In genomic region chr7:121178869-121179497, GRCh38 we compare ENCODE assay signal across 12 cellular contexts.
DNase-seq lines count a peak whose midpoint lies in the region; ATAC-seq and FAIRE-seq lines count a peak whose summit lies in the region.
"Had no signal": no experiment of that assay in that cellular context is flagged by ENCODE, and none has a peak within 500 bp of the region (broad histone marks: within the 10 kb centered on the region; RNA-seq: fewer than 3 reads in every experiment).

No MANE protein-coding gene starts in this region.

- peak; percentile 78 for FAIRE-seq in GM18507 (lab: Jason Lieb, UNC)
- FAIRE-seq: endothelial cell of umbilical vein had no signal

- H3K9me3 ChIP-seq in effector memory CD4-positive, alpha-beta T cell (ENCODE audit: control insufficient read depth, low read length): no peaks in the 10 kb centered on the region

- no peak overlapping the region for H3K27ac ChIP-seq in effector memory CD4-positive, alpha-beta T cell (ENCODE audit: insufficient read depth, low read length, poor library complexity, severe bottlenecking)

- no peak overlapping the region for H3K4me3 ChIP-seq in effector memory CD4-positive, alpha-beta T cell (ENCODE audit: insufficient read depth, low read depth, low read length, poor library complexity, severe bottlenecking)

- peak overlapping the region; percentile 13 for H3K27ac Mint-ChIP-seq in activated naive CD8-positive, alpha-beta T cell treated with anti-CD3 and anti-CD28 coated beads for 36 hours
- H3K27ac Mint-ChIP-seq: CD4-positive, alpha-beta T cell; T-helper 1 cell treated with Interleukin-12 subunit alpha and Interleukin-12 subunit beta and Interleukin-4 antibody, amounts not matched to agents 30 μg/mL and 1 μg/mL, for 36 hours had no signal

- H3K4me3 Mint-ChIP-seq in activated naive CD8-positive, alpha-beta T cell treated with anti-CD3 and anti-CD28 coated beads for 36 hours: no peak overlapping the region
- H3K4me3 Mint-ChIP-seq: CD4-positive, alpha-beta T cell; T-helper 1 cell treated with Interleukin-12 subunit alpha and Interleukin-12 subunit beta and Interleukin-4 antibody, amounts not matched to agents 30 μg/mL and 1 μg/mL, for 36 hours had no signal

- no peaks in the 10 kb centered on the region for H3K36me3 ChIP-seq in effector memory CD4-positive, alpha-beta T cell (ENCODE audit: control insufficient read depth, insufficient read depth, low read length)

- peaks cover 4% of the 10 kb centered on the region for H3K4me1 Mint-ChIP-seq in activated naive CD8-positive, alpha-beta T cell treated with anti-CD3 and anti-CD28 coated beads for 36 hours

- no peaks in the 10 kb centered on the region for H3K27me3 ChIP-seq in effector memory CD4-positive, alpha-beta T cell (replicated peaks; ENCODE audit: control insufficient read depth, insufficient read depth, low read length, poor library complexity, severe bottlenecking)

- ATAC-seq in GM21381 (IDR thresholded peaks at IDR 0.05; ENCODE audit: unreplicated experiment): peak; percentile 51
- peak; percentile 39 for ATAC-seq in HG03066 (IDR thresholded peaks at IDR 0.05; ENCODE audit: low read depth, unreplicated experiment)

- H3K27me3 Mint-ChIP-seq in activated naive CD8-positive, alpha-beta T cell treated with anti-CD3 and anti-CD28 coated beads for 36 hours: peaks cover 36% of the 10 kb centered on the region

- H3K36me3 Mint-ChIP-seq in activated naive CD8-positive, alpha-beta T cell treated with anti-CD3 and anti-CD28 coated beads for 36 hours: no peaks in the 10 kb centered on the region

- DNase-seq in GM18507 (ENCODE audit: extremely low spot score, insufficient read length, low read depth) (no peak), SK-N-DZ (ENCODE audit: low spot score) (no peak), superior temporal gyrus (ENCODE audit: extremely low spot score) (no peak)
- DNase-seq in activated naive CD8-positive, alpha-beta T cell treated with anti-CD3 and anti-CD28 coated beads for 36 hours: no peak
- DNase-seq in effector memory CD4-positive, alpha-beta T cell: no peak
- DNase-seq in activated T-cell treated with anti-CD3 and anti-CD28 coated beads, Interleukin-2, amount 50 U/mL, for 1 hour: no peak
- DNase-seq: CD4-positive, alpha-beta T cell; NCI-H526 treated with DMSO at 0.1 percent for 48 hours had no signal

- no peaks in the 10 kb centered on the region for H3K9me3 Mint-ChIP-seq in activated naive CD8-positive, alpha-beta T cell treated with anti-CD3 and anti-CD28 coated beads for 36 hours
- H3K9me3 Mint-ChIP-seq: CD4-positive, alpha-beta T cell; T-helper 1 cell treated with Interleukin-12 subunit alpha and Interleukin-12 subunit beta and Interleukin-4 antibody, amounts not matched to agents 30 μg/mL and 1 μg/mL, for 36 hours had no signal

- no peaks in the 10 kb centered on the region for H3K4me1 ChIP-seq in effector memory CD4-positive, alpha-beta T cell (ENCODE audit: control insufficient read depth, insufficient read depth, low read length, poor library complexity, severe bottlenecking)
